20 cellular contexts compared by ENCODE assay signal in genomic region chr1:229385853-229386456, GRCh38. TPM values are rescaled to one million over a fixed set of nuclear protein-coding genes. Genes with fewer than 3 reads are reported as not detected.
"Had no signal": no experiment of that assay in that cellular context is flagged by ENCODE, and none has a peak within 500 bp of the region (broad histone marks: within the 10 kb centered on the region; RNA-seq: fewer than 3 reads in every experiment).

No MANE protein-coding gene starts in this region.

- H3K4me1 ChIP-seq: body of pancreas, colonic mucosa, tibial nerve, uterus had no signal

- FAIRE-seq: frontal cortex, kidney had no signal

- H3K4me3 ChIP-seq: body of pancreas, colonic mucosa, mucosa of descending colon, tibial nerve, uterus had no signal

- ATAC-seq: body of pancreas; left lobe of liver; mucosa of descending colon; naive thymus-derived CD4-positive, alpha-beta T cell had no signal

- H3K4me1 Mint-ChIP-seq: activated naive CD8-positive, alpha-beta T cell treated with anti-CD3 and anti-CD28 coated beads for 36 hours; naive thymus-derived CD4-positive, alpha-beta T cell had no signal

- H3K27ac ChIP-seq: body of pancreas, colonic mucosa, tibial nerve, uterus had no signal

- H3K9me3 ChIP-seq: body of pancreas, colonic mucosa, mucosa of descending colon, uterus had no signal

- H3K36me3 ChIP-seq: colonic mucosa, tibial nerve, uterus had no signal

- H3K4me3 Mint-ChIP-seq: activated naive CD8-positive, alpha-beta T cell treated with anti-CD3 and anti-CD28 coated beads for 36 hours; activated T-helper 1 cell treated with anti-CD3 and anti-CD28 coated beads, Interleukin-12 subunit alpha, Interleukin-12 subunit beta, Interleukin-2, Interleukin-4 antibody, amounts not matched to agents 30 ng/mL and 10 ng/mL and 1 ng/mL, durations not matched to agents 14 hours and 24 hours and 36 hours; stimulated activated naive CD8-positive, alpha-beta T cell treated with anti-CD3 and anti-CD28 coated beads, Interleukin-15, Interleukin-2, amounts not matched to agents 100 ng/mL and 50 ng/mL, for 24 hours had no signal

- H3K9me3 Mint-ChIP-seq: activated naive CD8-positive, alpha-beta T cell treated with anti-CD3 and anti-CD28 coated beads for 36 hours; activated T-helper 1 cell treated with anti-CD3 and anti-CD28 coated beads, Interleukin-12 subunit alpha, Interleukin-12 subunit beta, Interleukin-2, Interleukin-4 antibody, amounts not matched to agents 30 ng/mL and 10 ng/mL and 1 ng/mL, durations not matched to agents 14 hours and 24 hours and 36 hours; stimulated activated naive CD8-positive, alpha-beta T cell treated with anti-CD3 and anti-CD28 coated beads, Interleukin-15, Interleukin-2, amounts not matched to agents 100 ng/mL and 50 ng/mL, for 24 hours had no signal

- H3K27ac Mint-ChIP-seq: activated naive CD8-positive, alpha-beta T cell treated with anti-CD3 and anti-CD28 coated beads for 36 hours; activated T-helper 1 cell treated with anti-CD3 and anti-CD28 coated beads, Interleukin-12 subunit alpha, Interleukin-12 subunit beta, Interleukin-2, Interleukin-4 antibody, amounts not matched to agents 30 ng/mL and 10 ng/mL and 1 ng/mL, durations not matched to agents 14 hours and 24 hours and 36 hours; naive thymus-derived CD4-positive, alpha-beta T cell; stimulated activated naive CD8-positive, alpha-beta T cell treated with anti-CD3 and anti-CD28 coated beads, Interleukin-15, Interleukin-2, amounts not matched to agents 100 ng/mL and 50 ng/mL, for 24 hours had no signal

- DNase-seq: activated CD4-positive, alpha-beta T cell treated with anti-CD3 and anti-CD28 coated beads, Interleukin-2, amount 50 U/mL, for 48 hours; activated naive CD8-positive, alpha-beta T cell treated with anti-CD3 and anti-CD28 coated beads for 36 hours; activated T-cell treated with anti-CD3 and anti-CD28 coated beads for 4 hours; amniotic stem cell; body of pancreas; central memory CD4-positive, alpha-beta T cell; colonic mucosa; kidney; mucosa of descending colon; naive thymus-derived CD4-positive, alpha-beta T cell; retina; stimulated activated CD4-positive, alpha-beta T cell treated with anti-CD3 and anti-CD28 coated beads, Interleukin-2, amount 100 ng/mL, for 24 hours; uterus had no signal

- H3K27me3 ChIP-seq: body of pancreas, colonic mucosa, uterus had no signal

- H3K36me3 Mint-ChIP-seq: activated naive CD8-positive, alpha-beta T cell treated with anti-CD3 and anti-CD28 coated beads for 36 hours had no signal

RNA-seq across cellular contexts. Expression of gene ACTA1, which starts 47.9 kb away (rescaled TPM):
- total RNA-seq: activated naive CD8-positive, alpha-beta T cell treated with anti-CD3 and anti-CD28 coated beads for 36 hours; activated T-helper 1 cell treated with anti-CD3 and anti-CD28 coated beads, Interleukin-12 subunit alpha, Interleukin-12 subunit beta, Interleukin-2, Interleukin-4 antibody, amounts not matched to agents 30 ng/mL and 10 ng/mL and 1 ng/mL, durations not matched to agents 14 hours and 24 hours and 36 hours; epithelial cell of proximal tubule; kidney; left lobe of liver; naive thymus-derived CD4-positive, alpha-beta T cell; T-helper 2 cell treated with Interferon-gamma antibody and Interleukin-4, amounts not matched to agents 100 ng/mL and 5 ng/mL, for 36 hours had no signal
- polyA plus RNA-seq: naive thymus-derived CD4-positive, alpha-beta T cell had no signal
